In the genomic region with DNA sequence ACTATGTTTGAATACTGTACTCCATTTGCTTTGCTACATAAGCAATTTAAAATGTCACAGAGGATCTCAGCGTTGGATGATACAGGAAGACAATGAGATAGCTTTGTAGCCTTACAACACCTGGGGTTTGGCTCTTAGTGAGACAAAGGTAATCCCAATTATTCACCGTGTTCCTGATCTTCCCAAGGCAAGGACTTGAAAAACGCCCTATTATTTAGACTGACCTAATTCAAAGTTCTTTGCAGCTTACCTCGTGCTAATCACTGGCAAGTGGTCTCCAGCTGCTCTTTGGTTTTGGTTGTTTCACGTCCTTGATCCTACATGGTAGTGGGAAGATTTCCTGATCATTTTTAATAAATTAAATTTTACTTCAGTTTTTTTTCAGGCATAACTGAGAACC, we compare ENCODE assay signal across 17 cellular contexts. TPM values are rescaled to one million over a fixed set of nuclear protein-coding genes. Genes with fewer than 3 reads are reported as not detected.
"Had no signal": no experiment of that assay in that cellular context is flagged by ENCODE, and none has a peak within 500 bp of the region (broad histone marks: within the 10 kb centered on the region; RNA-seq: fewer than 3 reads in every experiment).

No MANE protein-coding gene starts in this region.

- H3K27ac Mint-ChIP-seq: activated B cell treated with CpG ODN at 0.5 μM for 24 hours; activated CD4-positive, alpha-beta T cell treated with anti-CD3 and anti-CD28 coated beads, Interleukin-2, amount 10 ng/mL, durations not matched to agents 24 days and 14 days; activated naive CD8-positive, alpha-beta T cell treated with anti-CD3 and anti-CD28 coated beads, Interleukin-2, amount 50 U/mL, for 24 hours; activated T-helper 1 cell treated with anti-CD3 and anti-CD28 coated beads, Interleukin-12 subunit alpha, Interleukin-12 subunit beta, Interleukin-2, Interleukin-4 antibody, amounts not matched to agents 30 ng/mL and 10 ng/mL and 1 ng/mL, durations not matched to agents 14 hours and 24 hours and 36 hours; nephron progenitor cell; type B pancreatic cell had no signal

- H3K4me3 Mint-ChIP-seq: activated B cell treated with CpG ODN at 0.5 μM for 24 hours; activated CD4-positive, alpha-beta T cell treated with anti-CD3 and anti-CD28 coated beads, Interleukin-2, amount 10 ng/mL, durations not matched to agents 24 days and 14 days; activated naive CD8-positive, alpha-beta T cell treated with anti-CD3 and anti-CD28 coated beads, Interleukin-2, amount 50 U/mL, for 24 hours; activated T-helper 1 cell treated with anti-CD3 and anti-CD28 coated beads, Interleukin-12 subunit alpha, Interleukin-12 subunit beta, Interleukin-2, Interleukin-4 antibody, amounts not matched to agents 30 ng/mL and 10 ng/mL and 1 ng/mL, durations not matched to agents 14 hours and 24 hours and 36 hours; nephron progenitor cell; type B pancreatic cell had no signal

- H3K27me3 Mint-ChIP-seq: activated B cell treated with CpG ODN at 0.5 μM for 24 hours, type B pancreatic cell had no signal

- H3K4me1 Mint-ChIP-seq: nephron progenitor cell had no signal

- H3K36me3 ChIP-seq: esophagus muscularis mucosa, left lung had no signal

- H3K9me3 Mint-ChIP-seq: activated B cell treated with CpG ODN at 0.5 μM for 24 hours, type B pancreatic cell had no signal

- DNase-seq: activated B cell treated with CpG ODN at 0.5 μM for 24 hours; activated CD4-positive, alpha-beta T cell treated with anti-CD3 and anti-CD28 coated beads, Interleukin-2, amount 10 ng/mL, durations not matched to agents 24 days and 14 days; activated naive CD4-positive, alpha-beta T cell; activated naive CD8-positive, alpha-beta T cell treated with anti-CD3 and anti-CD28 coated beads, Interleukin-2, amount 50 U/mL, for 24 hours; left lung; nephron progenitor cell; stimulated activated CD4-positive, alpha-beta T cell treated with anti-CD3 and anti-CD28 coated beads, Interleukin-2, amount 100 ng/mL, for 48 hours; stimulated activated naive CD4-positive, alpha-beta T cell treated with Interleukin-2 at 50 U/mL for 16 hours; T1000 had no signal

- H3K9me3 ChIP-seq: esophagus muscularis mucosa, left lung had no signal

- ATAC-seq: activated naive CD8-positive, alpha-beta T cell treated with anti-CD3 and anti-CD28 coated beads, Interleukin-2, amount 50 U/mL, for 24 hours; left lung had no signal

- H3K27ac ChIP-seq: esophagus muscularis mucosa, left lung had no signal

- H3K27me3 ChIP-seq: esophagus muscularis mucosa, left lung had no signal

- H3K4me3 ChIP-seq: esophagus muscularis mucosa, left lung had no signal

- H3K36me3 Mint-ChIP-seq: type B pancreatic cell had no signal

RNA-seq across cellular contexts. Expression of gene C7orf33, which starts 23.0 kb away (rescaled TPM):
- total RNA-seq: activated B cell treated with CpG ODN at 0.5 μM for 24 hours; activated CD4-positive, alpha-beta T cell treated with anti-CD3 and anti-CD28 coated beads, Interleukin-2, amount 10 ng/mL, durations not matched to agents 24 days and 14 days; activated T-helper 1 cell treated with anti-CD3 and anti-CD28 coated beads, Interleukin-12 subunit alpha, Interleukin-12 subunit beta, Interleukin-2, Interleukin-4 antibody, amounts not matched to agents 30 ng/mL and 10 ng/mL and 1 ng/mL, durations not matched to agents 14 hours and 24 hours and 36 hours; astrocyte; esophagus muscularis mucosa; fibroblast of villous mesenchyme; left lung; mesenteric fat pad; osteocyte had no signal
- polyA plus RNA-seq: keratinocyte had no signal
